Comparison of ENCODE assay signal across 6 cellular contexts in the genomic region with DNA sequence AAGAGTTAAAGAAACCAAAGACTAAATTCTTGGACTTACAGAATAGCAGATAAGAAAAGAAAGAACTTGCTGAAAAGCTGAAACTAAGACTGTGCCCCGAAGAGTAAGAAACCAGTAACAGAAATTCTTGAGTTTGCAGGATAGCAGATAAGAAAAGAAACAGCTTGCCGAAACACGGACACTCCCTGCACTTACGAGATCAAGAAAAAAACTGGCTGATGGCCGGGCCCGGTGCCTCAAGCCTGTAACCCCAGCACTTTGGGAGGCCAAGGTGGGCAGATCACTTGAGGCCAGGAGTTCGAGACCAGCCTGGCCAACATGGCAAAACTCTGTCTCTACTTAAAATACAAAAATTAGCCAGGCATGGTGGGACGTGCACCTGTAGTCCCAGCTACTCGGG. TPM values are rescaled to one million over a fixed set of nuclear protein-coding genes. Genes with fewer than 3 reads are reported as not detected.
"Had no signal": no experiment of that assay in that cellular context is flagged by ENCODE, and none has a peak within 500 bp of the region (broad histone marks: within the 10 kb centered on the region; RNA-seq: fewer than 3 reads in every experiment).

No MANE protein-coding gene starts in this region.

RNA-seq across cellular contexts. Expression of a gene that starts 20.3 kb away (rescaled TPM):
- total RNA-seq: HT1080, LHCN-M2, MCF 10A, NCI-H460, PC-3, SJCRH30 had no signal

RNA-seq across cellular contexts. Expression of a gene that starts 54.0 kb away (rescaled TPM):
- total RNA-seq: HT1080, LHCN-M2, MCF 10A, SJCRH30 had no signal
